Comparison of ENCODE assay signal across 8 cellular contexts in genomic region chr20:41047975-41048305, GRCh38. TPM values are rescaled to one million over a fixed set of nuclear protein-coding genes. Genes with fewer than 3 reads are reported as not detected.
DNase-seq lines count a peak whose midpoint lies in the region; ATAC-seq, FAIRE-seq and TF ChIP-seq lines count a peak whose summit lies in the region.

No MANE protein-coding gene starts in this region.

- H3K4me1 ChIP-seq in DOHH2 (ENCODE audit: control insufficient read depth, low read length) (peaks cover 91% of the 10 kb centered on the region), keratinocyte (ENCODE audit: control insufficient read depth, extremely low read depth, insufficient read depth, low read length) (peaks cover 54% of the 10 kb centered on the region), urinary bladder (ENCODE audit: insufficient read depth) (peaks cover 2% of the 10 kb centered on the region)

- 1% methylated on average over 1 of the region's 1 CpG for WGBS in urinary bladder

- H3F3A ChIP-seq in DOHH2 (ENCODE audit: control insufficient read depth, insufficient read depth): peaks cover 10% of the 10 kb centered on the region; the same call in 1 of the 2 replicates

- H3K36me3 ChIP-seq in DOHH2 (ENCODE audit: control insufficient read depth, low read length) (peaks cover 45% of the 10 kb centered on the region), keratinocyte (ENCODE audit: control insufficient read depth in 2 of 2, extremely low read depth in 1 of 2, insufficient read depth in 2 of 2, low read length in 2 of 2) (peaks cover 0 to 9% of the 10 kb centered on the region in 2 experiments), urinary bladder (ENCODE audit: insufficient read depth) (no peaks in the 10 kb centered on the region)

- H3K4me3 ChIP-seq in DOHH2 (ENCODE audit: low read length) (peak overlapping the region; percentile 54), keratinocyte (ENCODE audit: control insufficient read depth in 2 of 3, extremely low read depth in 1 of 3, insufficient read depth in 2 of 3, low read depth in 1 of 3, low read length in 3 of 3) (peak overlapping the region; percentile 12 to 78 (median 44)), urinary bladder (ENCODE audit: low read depth, low read length) (peak overlapping the region; percentile 14)

- H3K36me3 Mint-ChIP-seq in activated T-helper 1 cell treated with anti-CD3 and anti-CD28 coated beads, Interleukin-12 subunit alpha, Interleukin-12 subunit beta, Interleukin-2, Interleukin-4 antibody, amounts not matched to agents 30 ng/mL and 10 ng/mL and 1 ng/mL, durations not matched to agents 14 hours and 24 hours and 36 hours (ENCODE audit: low read depth): peaks cover 19% of the 10 kb centered on the region

- H3K4me1 Mint-ChIP-seq in activated T-helper 1 cell treated with anti-CD3 and anti-CD28 coated beads, Interleukin-12 subunit alpha, Interleukin-12 subunit beta, Interleukin-2, Interleukin-4 antibody, amounts not matched to agents 30 ng/mL and 10 ng/mL and 1 ng/mL, durations not matched to agents 14 hours and 24 hours and 36 hours (ENCODE audit: low read depth): peaks cover 91% of the 10 kb centered on the region

- peak overlapping the region; percentile 61 for H3K4me2 ChIP-seq in DOHH2 (ENCODE audit: low read length)
- H3K4me2 ChIP-seq in keratinocyte (ENCODE audit: control insufficient read depth, extremely low read depth, insufficient read depth, low read depth, low read length): peak overlapping the region; percentile 84

- H3K9me3 ChIP-seq in DOHH2 (ENCODE audit: control insufficient read depth, insufficient read depth, low read length): no peaks in the 10 kb centered on the region
- no peaks in the 10 kb centered on the region for H3K9me3 ChIP-seq in keratinocyte (ENCODE audit: control insufficient read depth, low read depth, low read length)

- H4K20me1 ChIP-seq in DOHH2 (ENCODE audit: control insufficient read depth, insufficient read depth, low read depth, low read length) (peaks cover 33% of the 10 kb centered on the region), keratinocyte (ENCODE audit: control insufficient read depth, extremely low read depth, insufficient read depth, low read length) (peaks cover 27% of the 10 kb centered on the region)

- no peaks in the 10 kb centered on the region for H3K9me3 Mint-ChIP-seq in activated T-helper 1 cell treated with anti-CD3 and anti-CD28 coated beads, Interleukin-12 subunit alpha, Interleukin-12 subunit beta, Interleukin-2, Interleukin-4 antibody, amounts not matched to agents 30 ng/mL and 10 ng/mL and 1 ng/mL, durations not matched to agents 14 hours and 24 hours and 36 hours

- intact Hi-C loops in activated T-helper 1 cell treated with anti-CD3 and anti-CD28 coated beads, Interleukin-12 subunit alpha, Interleukin-12 subunit beta, Interleukin-2, Interleukin-4 antibody, amounts not matched to agents 30 ng/mL and 10 ng/mL and 1 ng/mL, durations not matched to agents 14 hours and 24 hours and 36 hours (cut with micrococcal nuclease): loop anchor here (1.0 to 2.0 kb wide), 7 partner anchors 8 to 57 kb away; partner anchors contain the start of gene TOP1

- no peaks in the 10 kb centered on the region for H3K27me3 Mint-ChIP-seq in activated T-helper 1 cell treated with anti-CD3 and anti-CD28 coated beads, Interleukin-12 subunit alpha, Interleukin-12 subunit beta, Interleukin-2, Interleukin-4 antibody, amounts not matched to agents 30 ng/mL and 10 ng/mL and 1 ng/mL, durations not matched to agents 14 hours and 24 hours and 36 hours (ENCODE audit: insufficient read depth)

- dilution Hi-C loops in keratinocyte (cut with MboI; ENCODE audit: extremely low pct_ligation_motif_present, low sequenced_read_pairs): no loop called here

- H3K9me2 ChIP-seq in DOHH2 (replicated peaks; ENCODE audit: control insufficient read depth, low read length): no peaks in the 10 kb centered on the region

- H3K79me2 ChIP-seq in DOHH2 (ENCODE audit: control insufficient read depth, low read length) (peaks cover 100% of the 10 kb centered on the region), keratinocyte (ENCODE audit: control insufficient read depth, insufficient read depth, low read length) (peaks cover 97% of the 10 kb centered on the region)

- peak overlapping the region; percentile 19 for H3K9ac ChIP-seq in keratinocyte (ENCODE audit: control insufficient read depth, extremely low read depth, insufficient read depth, low read length)

- FAIRE-seq in keratinocyte (lab: Jason Lieb, UNC): no peak

- peak overlapping the region; percentile 81 for H3K4me3 Mint-ChIP-seq in activated T-helper 1 cell treated with anti-CD3 and anti-CD28 coated beads, Interleukin-12 subunit alpha, Interleukin-12 subunit beta, Interleukin-2, Interleukin-4 antibody, amounts not matched to agents 30 ng/mL and 10 ng/mL and 1 ng/mL, durations not matched to agents 14 hours and 24 hours and 36 hours

- no peak for DNase-seq in activated T-helper 1 cell treated with anti-CD3 and anti-CD28 coated beads, Interleukin-12 subunit alpha, Interleukin-12 subunit beta, Interleukin-2, Interleukin-4 antibody, amounts not matched to agents 30 ng/mL and 10 ng/mL and 1 ng/mL, durations not matched to agents 14 hours and 24 hours and 36 hours (ENCODE audit: low spot score)
- DNase-seq in keratinocyte (ENCODE audit: low read depth, low spot score) (no peak), NCI-H1105 treated with DMSO at 0.1 percent for 48 hours (lab: John Stamatoyannopoulos, UW) (no peak), cerebellar cortex (ENCODE audit: low spot score) (no peak), COLO668 (lab: John Stamatoyannopoulos, UW; ENCODE audit: unreplicated experiment) (no peak)

- peak overlapping the region; percentile 80 for H3K27ac Mint-ChIP-seq in activated T-helper 1 cell treated with anti-CD3 and anti-CD28 coated beads, Interleukin-12 subunit alpha, Interleukin-12 subunit beta, Interleukin-2, Interleukin-4 antibody, amounts not matched to agents 30 ng/mL and 10 ng/mL and 1 ng/mL, durations not matched to agents 14 hours and 24 hours and 36 hours

- H2AFZ ChIP-seq in keratinocyte (ENCODE audit: control insufficient read depth, low read length): no peak overlapping the region

- peaks cover 14% of the 10 kb centered on the region for H3K9me1 ChIP-seq in keratinocyte (ENCODE audit: control insufficient read depth, extremely low read depth, insufficient read depth, low read length)

- H3K27me3 ChIP-seq in DOHH2 (ENCODE audit: control insufficient read depth, low read length) (no peaks in the 10 kb centered on the region), keratinocyte (ENCODE audit: control insufficient read depth, extremely low read depth, insufficient read depth, low read length) (no peaks in the 10 kb centered on the region)

- TF ChIP-seq CTCF in DOHH2 (IDR thresholded peaks at IDR 0.05; ENCODE audit: low read depth, low read length, poor library complexity, severe bottlenecking) (no peak), keratinocyte (optimal IDR thresholded peaks at IDR 0.05 in 1 of 3, IDR thresholded peaks at IDR 0.05 in 1 of 3, conservative IDR thresholded peaks at IDR 0.05 in 1 of 3; ENCODE audit: extremely low read depth in 1 of 3, insufficient read depth in 2 of 3, low read length in 3 of 3) (no peak)

- peak overlapping the region; percentile 50 for H3K27ac ChIP-seq in DOHH2 (ENCODE audit: low read depth, low read length)
- H3K27ac ChIP-seq in keratinocyte (ENCODE audit: control insufficient read depth, insufficient read depth, low read length): peak overlapping the region; percentile 60
- H3K27ac ChIP-seq in urinary bladder (ENCODE audit: low read depth): no peak overlapping the region

- ATAC-seq in HG03342 (IDR thresholded peaks at IDR 0.05; ENCODE audit: unreplicated experiment): peak; percentile 41

RNA-seq across cellular contexts. Expression of gene TOP1, which starts 19.3 kb away (rescaled TPM):
- 120 and 123 TPM in 2 replicates for total RNA-seq in activated T-helper 1 cell treated with anti-CD3 and anti-CD28 coated beads, Interleukin-12 subunit alpha, Interleukin-12 subunit beta, Interleukin-2, Interleukin-4 antibody, amounts not matched to agents 30 ng/mL and 10 ng/mL and 1 ng/mL, durations not matched to agents 14 hours and 24 hours and 36 hours
- polyA plus RNA-seq in keratinocyte: 13.8 to 25.2 TPM (median 20.4 TPM) in 3 replicates
- 249 TPM for polyA plus RNA-seq in keratinocyte (2011; ENCODE audit: low read depth)
- 15.7 and 22.8 TPM in 2 replicates for polyA plus RNA-seq in keratinocyte (2011; cell fraction: cytosol; rRNA removed)
- polyA plus RNA-seq in keratinocyte (2011; cell fraction: nucleus; rRNA removed): 30.5 and 40.4 TPM in 2 replicates
- 58.4 and 64.0 TPM in 2 replicates for polyA plus RNA-seq in keratinocyte (2012; ENCODE audit: low replicate concordance)
- 7.4 to 27.4 TPM (median 7.8 TPM) in 3 replicates for polyA minus RNA-seq in keratinocyte
- polyA minus RNA-seq in keratinocyte (2011; cell fraction: cytosol; rRNA and poly(A)+ RNA removed): 16.5 TPM
- 14.8 and 40.6 TPM in 2 replicates for polyA minus RNA-seq in keratinocyte (2011; cell fraction: nucleus; rRNA and poly(A)+ RNA removed)
- total RNA-seq in urinary bladder: 29.2 TPM
- polyA plus RNA-seq in urinary bladder: 26.9 TPM
